ENCODE assay signal across 34 cellular contexts in the genomic region with DNA sequence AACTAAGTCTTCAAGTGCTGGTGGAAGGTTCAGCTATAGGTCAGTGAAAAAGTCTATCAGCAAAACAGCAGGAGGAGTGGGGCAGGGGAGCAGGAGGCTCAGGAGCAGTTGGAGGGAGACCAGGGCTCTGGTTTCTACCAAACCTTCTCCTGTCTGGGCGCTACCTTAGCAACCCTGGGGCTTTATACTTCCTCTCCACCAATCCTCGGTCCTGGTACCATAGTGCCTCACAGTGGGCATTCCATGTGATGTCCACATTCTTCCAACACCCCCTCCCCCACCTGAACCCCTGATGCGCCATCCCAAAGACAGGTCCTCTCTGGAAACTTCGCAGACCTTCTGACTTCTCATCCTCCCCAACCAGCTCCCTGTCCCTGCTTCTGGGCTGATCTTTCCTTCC. TPM values are rescaled to one million over a fixed set of nuclear protein-coding genes. Genes with fewer than 3 reads are reported as not detected.
"Had no signal": no experiment of that assay in that cellular context is flagged by ENCODE, and none has a peak within 500 bp of the region (broad histone marks: within the 10 kb centered on the region; RNA-seq: fewer than 3 reads in every experiment).

No MANE protein-coding gene starts in this region.

- H3K27ac ChIP-seq: RWPE1, VCaP had no signal

- DNase-seq: activated CD4-positive, alpha-beta memory T cell treated with anti-CD3 and anti-CD28 coated beads, Interleukin-2, amount 10 ng/mL, durations not matched to agents 7 days and 5 days; activated CD4-positive, alpha-beta T cell treated with anti-CD3 and anti-CD28 coated beads for 1 hour; activated CD4-positive, alpha-beta T cell treated with anti-CD3 and anti-CD28 coated beads for 48 hours; activated CD4-positive, CD25-positive, alpha-beta regulatory T cell; activated CD8-positive, alpha-beta memory T cell treated with anti-CD3 and anti-CD28 coated beads for 24 hours; activated CD8-positive, alpha-beta memory T cell treated with anti-CD3 and anti-CD28 coated beads, Interleukin-2, amount 10 ng/mL, durations not matched to agents 7 days and 5 days; activated CD8-positive, alpha-beta memory T cell treated with anti-CD3 and anti-CD28 coated beads, Interleukin-2, amount 50 U/mL, for 48 hours; activated effector memory CD4-positive, alpha-beta T cell treated with Interleukin-2 at 50 U/mL for 16 hours; activated naive CD4-positive, alpha-beta T cell treated with anti-CD3 and anti-CD28 coated beads, Interleukin-2, amount 10 ng/mL, durations not matched to agents 7 days and 5 days; activated naive CD8-positive, alpha-beta T cell treated with anti-CD3 and anti-CD28 coated beads, Interleukin-2, amount 50 U/mL, for 24 hours; activated T-cell treated with anti-CD3 and anti-CD28 coated beads, Interleukin-2, amount 50 U/mL, for 48 hours; anterior cingulate cortex; caudate nucleus; cerebellar nuclear complex; Karpas-422; MG63; NCI-H1048; NCI-H187 treated with DMSO at 0.1 percent for 48 hours; NCI-H2081; NCI-H2171 treated with DMSO at 0.1 percent for 48 hours; NCI-H2227 treated with DMSO at 0.1 percent for 48 hours; NCI-H446 treated with DMSO at 0.1 percent for 48 hours; NCI-H524 treated with DMSO at 0.1 percent for 48 hours; PC-3; SIG-M5; SW 1271; T-helper 1 cell; T-helper 2 cell; T-helper 9 cell had no signal

- FAIRE-seq: bronchial epithelial cell, RCC 7860 had no signal

- H3K9me3 ChIP-seq: MG63 had no signal

- H3K36me3 ChIP-seq: MG63 had no signal

- H3K4me3 ChIP-seq: MG63 had no signal

- ATAC-seq: activated CD8-positive, alpha-beta memory T cell treated with anti-CD3 and anti-CD28 coated beads, Interleukin-2, amount 10 ng/mL, durations not matched to agents 7 days and 5 days; activated naive CD8-positive, alpha-beta T cell treated with anti-CD3 and anti-CD28 coated beads, Interleukin-2, amount 50 U/mL, for 24 hours; PC-3; Right ventricle myocardium inferior had no signal

- H3K27me3 ChIP-seq: MG63 had no signal

RNA-seq across cellular contexts. Expression of gene ACSM6, which starts 25.3 kb away (rescaled TPM):
- total RNA-seq: activated CD4-positive, alpha-beta memory T cell treated with anti-CD3 and anti-CD28 coated beads, Interleukin-2, amount 10 ng/mL, durations not matched to agents 7 days and 5 days; activated CD8-positive, alpha-beta memory T cell treated with anti-CD3 and anti-CD28 coated beads, Interleukin-2, amount 10 ng/mL, durations not matched to agents 7 days and 5 days; bronchial epithelial cell; PC-3; Right ventricle myocardium inferior had no signal
